ENCODE assay signal across 8 cellular contexts in the genomic region with DNA sequence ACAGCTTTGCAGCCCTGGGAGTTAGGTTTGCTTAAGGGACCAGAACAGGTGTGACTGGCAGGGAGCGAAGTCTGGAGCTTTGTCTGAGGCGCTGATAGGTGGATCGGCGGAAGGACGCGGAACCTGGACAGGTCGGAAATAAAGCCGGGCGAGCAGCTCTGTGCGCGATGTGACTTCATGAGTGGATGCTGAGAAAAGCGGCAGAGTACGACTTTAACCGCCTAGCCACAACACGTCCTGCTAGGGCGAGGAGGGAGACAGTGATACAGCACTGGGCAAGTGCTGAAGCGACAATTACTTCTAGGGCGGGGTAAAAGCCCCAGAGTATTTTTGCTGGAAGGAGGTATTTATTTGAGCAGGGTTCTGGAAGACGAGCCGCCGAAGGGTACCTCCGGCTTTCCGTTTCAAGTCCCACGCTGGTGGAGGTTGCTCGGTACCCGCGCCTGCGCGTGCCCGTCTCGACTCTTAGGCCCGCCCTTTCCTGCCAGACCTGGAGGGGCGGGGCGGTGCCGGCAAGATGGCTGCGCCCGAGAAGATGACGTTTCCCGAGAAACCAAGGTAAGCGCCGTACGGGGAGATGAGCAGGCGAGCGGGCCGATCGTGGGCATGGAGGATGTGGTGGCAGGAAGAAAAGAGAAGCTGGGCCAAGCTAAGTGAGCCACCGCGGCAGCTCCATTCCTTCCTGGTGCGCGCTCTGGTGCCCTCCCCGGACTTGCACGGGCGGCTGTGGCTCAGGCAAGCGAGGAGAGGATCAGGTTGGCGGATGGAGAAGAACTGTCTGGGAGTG. TPM values are rescaled to one million over a fixed set of nuclear protein-coding genes. Genes with fewer than 3 reads are reported as not detected.
A peak's percentile ranks its signal among the peaks of the same experiment; 100 is the strongest.
DNase-seq lines count a peak whose midpoint lies in the region; ATAC-seq and TF ChIP-seq lines count a peak whose summit lies in the region.

A gene with protein sequence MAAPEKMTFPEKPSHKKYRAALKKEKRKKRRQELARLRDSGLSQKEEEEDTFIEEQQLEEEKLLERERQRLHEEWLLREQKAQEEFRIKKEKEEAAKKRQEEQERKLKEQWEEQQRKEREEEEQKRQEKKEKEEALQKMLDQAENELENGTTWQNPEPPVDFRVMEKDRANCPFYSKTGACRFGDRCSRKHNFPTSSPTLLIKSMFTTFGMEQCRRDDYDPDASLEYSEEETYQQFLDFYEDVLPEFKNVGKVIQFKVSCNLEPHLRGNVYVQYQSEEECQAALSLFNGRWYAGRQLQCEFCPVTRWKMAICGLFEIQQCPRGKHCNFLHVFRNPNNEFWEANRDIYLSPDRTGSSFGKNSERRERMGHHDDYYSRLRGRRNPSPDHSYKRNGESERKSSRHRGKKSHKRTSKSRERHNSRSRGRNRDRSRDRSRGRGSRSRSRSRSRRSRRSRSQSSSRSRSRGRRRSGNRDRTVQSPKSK (plus strand): TSS at position 506 of the 787 bp plus-strand sequence. CDS start 12 bp downstream, at position 518.

- peak within 1 kb of the TSS; percentile 72 for H3K4me2 ChIP-seq in SU-DHL-6 (ENCODE audit: low read depth, low read length, poor library complexity, severe bottlenecking)

- ATAC-seq in HG02642 (IDR thresholded peaks at IDR 0.05; ENCODE audit: poor library complexity, unreplicated experiment) (peak; percentile 95), heart right ventricle (peak; percentile 97 to 99 (median 98))
- peak; percentile 89 for ATAC-seq in activated naive CD8-positive, alpha-beta T cell treated with anti-CD3 and anti-CD28 coated beads, Interleukin-2, amount 50 U/mL, for 24 hours

- intact Hi-C loops in heart right ventricle (cut with DNase I) = loop anchor here in 1 of 10 donors (10.0 kb wide), 1 partner anchor 105 kb away; no protein-coding TSS in a partner anchor

- H3K4me1 Mint-ChIP-seq in activated naive CD8-positive, alpha-beta T cell treated with anti-CD3 and anti-CD28 coated beads, Interleukin-2, amount 50 U/mL, for 24 hours = peaks cover 28% of the 10 kb centered on the region
- H3K4me1 Mint-ChIP-seq in progenitor cell of endocrine pancreas (ENCODE audit: low read depth) = no peaks in the 10 kb centered on the region

- no peaks in the 10 kb centered on the region for H3K9me2 ChIP-seq in SU-DHL-6 (replicated peaks; ENCODE audit: insufficient read depth, low read length)

- H3K9me3 ChIP-seq in SU-DHL-6 (ENCODE audit: insufficient read depth, low read length) (no peaks in the 10 kb centered on the region), heart right ventricle (no peaks in the 10 kb centered on the region)

- 1% methylated on average over 54 to 55 of the region's 55 CpGs for WGBS in heart right ventricle, 2 donors

- no peaks in the 10 kb centered on the region for H4K20me1 ChIP-seq in SU-DHL-6 (ENCODE audit: low read depth, low read length)

- no peak within 1 kb of the TSS for H3K27ac Mint-ChIP-seq in activated naive CD8-positive, alpha-beta T cell treated with anti-CD3 and anti-CD28 coated beads, Interleukin-2, amount 50 U/mL, for 24 hours
- no peak within 1 kb of the TSS for H3K27ac Mint-ChIP-seq in progenitor cell of endocrine pancreas

- H2AFZ ChIP-seq in SU-DHL-6 (ENCODE audit: low read depth, low read length, severe bottlenecking) = peak within 1 kb of the TSS; percentile 91

- no peaks in the 10 kb centered on the region for H3K27me3 ChIP-seq in SU-DHL-6 (ENCODE audit: low read length)
- H3K27me3 ChIP-seq in heart right ventricle = no peaks in the 10 kb centered on the region

- H3K4me1 ChIP-seq in heart right ventricle = peaks cover 0 to 30% (median 9%) of the 10 kb centered on the region in 9 donors

- H3K9ac ChIP-seq in SU-DHL-6 (ENCODE audit: low read length) = peak within 1 kb of the TSS; percentile 89

- no peaks in the 10 kb centered on the region for H3K9me3 Mint-ChIP-seq in activated naive CD8-positive, alpha-beta T cell treated with anti-CD3 and anti-CD28 coated beads, Interleukin-2, amount 50 U/mL, for 24 hours
- no peaks in the 10 kb centered on the region for H3K9me3 Mint-ChIP-seq in progenitor cell of endocrine pancreas (ENCODE audit: low read depth)

- H3K4me3 Mint-ChIP-seq in activated naive CD8-positive, alpha-beta T cell treated with anti-CD3 and anti-CD28 coated beads, Interleukin-2, amount 50 U/mL, for 24 hours = no peak within 1 kb of the TSS
- H3K4me3 Mint-ChIP-seq in progenitor cell of endocrine pancreas (ENCODE audit: low read depth) = no peak within 1 kb of the TSS

- H3K4me3 ChIP-seq in GM12875 (ENCODE audit: low read depth, low read length) (peak within 1 kb of the TSS; percentile 99), SU-DHL-6 (ENCODE audit: insufficient read depth, low read length, poor library complexity, severe bottlenecking) (peak within 1 kb of the TSS; percentile 88), heart right ventricle (peak within 1 kb of the TSS; percentile 48 to 86 (median 75))

- H3K36me3 Mint-ChIP-seq in activated naive CD8-positive, alpha-beta T cell treated with anti-CD3 and anti-CD28 coated beads, Interleukin-2, amount 50 U/mL, for 24 hours (ENCODE audit: low read depth) = peaks cover 11% of the 10 kb centered on the region
- H3K36me3 Mint-ChIP-seq in progenitor cell of endocrine pancreas (ENCODE audit: insufficient read depth) = peaks cover 2% of the 10 kb centered on the region

- H3K27ac ChIP-seq in SU-DHL-6 (ENCODE audit: low read depth, low read length) (peak within 1 kb of the TSS; percentile 78), heart right ventricle (peak within 1 kb of the TSS in 9 of 10 donors; percentile 59 to 92 (median 79))

- peak; percentile 92 for DNase-seq in NCI-H1092 treated with DMSO at 0.1 percent for 48 hours (lab: John Stamatoyannopoulos, UW)
- DNase-seq in activated naive CD8-positive, alpha-beta T cell treated with anti-CD3 and anti-CD28 coated beads, Interleukin-2, amount 50 U/mL, for 24 hours = peak; percentile 82
- peak; percentile 77 to 78 for DNase-seq in heart right ventricle
- peak; percentile 78 for DNase-seq in progenitor cell of endocrine pancreas (ENCODE audit: low spot score, unreplicated experiment)
- DNase-seq in ureter (ENCODE audit: low spot score) = peak; percentile 90

- H3F3A ChIP-seq in SU-DHL-6 (ENCODE audit: insufficient read depth) = no peaks in the 10 kb centered on the region

- no peak for TF ChIP-seq CTCF in GM12875 (IDR thresholded peaks at IDR 0.05; ENCODE audit: borderline replicate concordance, insufficient read depth, low read depth, low read length)
- TF ChIP-seq CTCF in SU-DHL-6 (IDR thresholded peaks at IDR 0.05; ENCODE audit: insufficient read depth, low read length, poor library complexity, severe bottlenecking) = no peak
- peak in 1 of 9 donors; percentile 9 for TF ChIP-seq CTCF in heart right ventricle (IDR thresholded peaks at IDR 0.05)
- no peak for TF ChIP-seq CTCF in progenitor cell of endocrine pancreas (IDR thresholded peaks at IDR 0.05; ENCODE audit: unreplicated experiment)

- H3K27me3 Mint-ChIP-seq in activated naive CD8-positive, alpha-beta T cell treated with anti-CD3 and anti-CD28 coated beads, Interleukin-2, amount 50 U/mL, for 24 hours = no peaks in the 10 kb centered on the region
- H3K27me3 Mint-ChIP-seq in progenitor cell of endocrine pancreas = no peaks in the 10 kb centered on the region

- peaks cover 21% of the 10 kb centered on the region; the same call in 1 of the 2 replicates for H3K79me2 ChIP-seq in SU-DHL-6 (ENCODE audit: insufficient read depth, low read length)

- H3K36me3 ChIP-seq in SU-DHL-6 (ENCODE audit: low read length) (no peaks in the 10 kb centered on the region), heart right ventricle (peaks cover 0 to 26% (median 0%) of the 10 kb centered on the region in 9 donors)

RNA-seq across cellular contexts. Expression of the gene that starts here (rescaled TPM):
- total RNA-seq in heart right ventricle (1 to 10 TPM; 6.3 to 9.9 (median 7.4) TPM), progenitor cell of endocrine pancreas (19.3 and 24.5 TPM in 2 replicates), ureter (15.5 TPM)
- polyA plus RNA-seq in heart right ventricle = 10 to 100 TPM in 1 of 2 donors, 1 to 10 TPM in 1; 8.6 to 25.3 TPM

Comparison
In these comparisons a context has a peak if more than half of its experiments do, and no peak if none do; other contexts are left out.
1. Peak in every context shown above with its lines: DNase-seq, ATAC-seq, H3K4me3 ChIP-seq and H3K27ac ChIP-seq.